ENCODE assay signal across 1 cellular context in genomic region chr2:227860116-227860724, GRCh38.
TF ChIP-seq lines count a peak whose summit lies in the region.

No MANE protein-coding gene starts in this region.

TF ChIP-seq in SK-N-SH, 30 proteins besides CTCF, POLR2A, EP300 and RAD21 (continued from another document):
- TF ChIP-seq REST (IDR thresholded peaks at IDR 0.05; ENCODE audit: low read depth, low read length) (no peak), USF1 (IDR thresholded peaks at IDR 0.05; ENCODE audit: borderline replicate concordance, low read depth) (no peak), POLR2AphosphoS5 (IDR thresholded peaks at IDR 0.05; ENCODE audit: low read depth, low read length) (no peak), TEAD4 (IDR thresholded peaks at IDR 0.05; ENCODE audit: borderline replicate concordance, insufficient read depth) (no peak), JUND (IDR thresholded peaks at IDR 0.05) (no peak)
